Comparison of ENCODE assay signal across 1 cellular context in the genomic region with DNA sequence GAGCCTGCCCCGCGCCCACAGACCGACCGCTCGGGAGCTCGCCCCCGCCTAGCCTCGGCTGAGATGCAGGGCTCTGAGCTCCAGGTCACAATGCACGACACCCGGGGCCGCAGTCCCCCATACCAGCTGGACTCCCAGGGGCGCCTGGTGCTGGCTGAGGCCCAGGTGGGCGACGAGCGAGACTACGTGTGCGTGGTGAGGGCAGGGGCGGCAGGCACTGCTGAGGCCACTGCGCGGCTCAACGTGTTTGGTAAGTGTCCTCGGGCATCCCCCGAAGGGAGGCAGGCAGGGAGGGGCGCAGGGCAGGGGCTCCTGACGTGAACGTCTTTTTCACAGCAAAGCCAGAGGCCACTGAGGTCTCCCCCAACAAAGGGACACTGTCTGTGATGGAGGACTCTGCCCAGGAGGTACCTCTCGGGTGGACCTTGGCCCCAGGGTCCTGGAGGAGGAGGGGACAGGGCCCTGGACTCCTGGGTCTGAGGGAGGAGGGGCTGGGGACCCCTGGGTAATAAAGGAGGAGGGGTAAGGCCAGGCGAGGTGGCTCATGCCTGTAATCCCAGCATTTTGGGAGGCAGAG.
TF ChIP-seq lines count a peak whose summit lies in the region.

No MANE protein-coding gene starts in this region.

TF ChIP-seq in HepG2, 621 proteins besides CTCF, POLR2A, EP300 and RAD21 (continued from another document and continues in another):
- TF ChIP-seq, protein P1, sequence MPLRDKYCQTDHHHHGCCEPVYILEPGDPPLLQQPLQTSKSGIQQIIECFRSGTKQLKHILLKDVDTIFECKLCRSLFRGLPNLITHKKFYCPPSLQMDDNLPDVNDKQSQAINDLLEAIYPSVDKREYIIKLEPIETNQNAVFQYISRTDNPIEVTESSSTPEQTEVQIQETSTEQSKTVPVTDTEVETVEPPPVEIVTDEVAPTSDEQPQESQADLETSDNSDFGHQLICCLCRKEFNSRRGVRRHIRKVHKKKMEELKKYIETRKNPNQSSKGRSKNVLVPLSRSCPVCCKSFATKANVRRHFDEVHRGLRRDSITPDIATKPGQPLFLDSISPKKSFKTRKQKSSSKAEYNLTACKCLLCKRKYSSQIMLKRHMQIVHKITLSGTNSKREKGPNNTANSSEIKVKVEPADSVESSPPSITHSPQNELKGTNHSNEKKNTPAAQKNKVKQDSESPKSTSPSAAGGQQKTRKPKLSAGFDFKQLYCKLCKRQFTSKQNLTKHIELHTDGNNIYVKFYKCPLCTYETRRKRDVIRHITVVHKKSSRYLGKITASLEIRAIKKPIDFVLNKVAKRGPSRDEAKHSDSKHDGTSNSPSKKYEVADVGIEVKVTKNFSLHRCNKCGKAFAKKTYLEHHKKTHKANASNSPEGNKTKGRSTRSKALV (CRISPR knock-in tag; IDR thresholded peaks at IDR 0.05): no peak
- TF ChIP-seq ZNF446 (CRISPR knock-in tag; IDR thresholded peaks at IDR 0.05): no peak
- TF ChIP-seq, protein P2, sequence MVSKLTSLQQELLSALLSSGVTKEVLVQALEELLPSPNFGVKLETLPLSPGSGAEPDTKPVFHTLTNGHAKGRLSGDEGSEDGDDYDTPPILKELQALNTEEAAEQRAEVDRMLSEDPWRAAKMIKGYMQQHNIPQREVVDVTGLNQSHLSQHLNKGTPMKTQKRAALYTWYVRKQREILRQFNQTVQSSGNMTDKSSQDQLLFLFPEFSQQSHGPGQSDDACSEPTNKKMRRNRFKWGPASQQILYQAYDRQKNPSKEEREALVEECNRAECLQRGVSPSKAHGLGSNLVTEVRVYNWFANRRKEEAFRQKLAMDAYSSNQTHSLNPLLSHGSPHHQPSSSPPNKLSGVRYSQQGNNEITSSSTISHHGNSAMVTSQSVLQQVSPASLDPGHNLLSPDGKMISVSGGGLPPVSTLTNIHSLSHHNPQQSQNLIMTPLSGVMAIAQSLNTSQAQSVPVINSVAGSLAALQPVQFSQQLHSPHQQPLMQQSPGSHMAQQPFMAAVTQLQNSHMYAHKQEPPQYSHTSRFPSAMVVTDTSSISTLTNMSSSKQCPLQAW (CRISPR knock-in tag; IDR thresholded peaks at IDR 0.05): 0 out of 2 replicates have a peak, but pooled peaks have one; percentile 26
- TF ChIP-seq, protein P3, sequence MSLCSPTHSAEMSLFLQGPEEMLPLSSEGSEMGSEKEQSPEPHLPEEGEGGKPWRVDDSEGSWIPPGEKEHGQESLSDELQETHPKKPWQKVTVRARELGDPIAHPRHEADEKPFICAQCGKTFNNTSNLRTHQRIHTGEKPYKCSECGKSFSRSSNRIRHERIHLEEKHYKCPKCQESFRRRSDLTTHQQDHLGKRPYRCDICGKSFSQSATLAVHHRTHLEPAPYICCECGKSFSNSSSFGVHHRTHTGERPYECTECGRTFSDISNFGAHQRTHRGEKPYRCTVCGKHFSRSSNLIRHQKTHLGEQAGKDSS (CRISPR knock-in tag; IDR thresholded peaks at IDR 0.05; ENCODE audit: borderline replicate concordance, low read depth): no peak
- TF ChIP-seq, protein P4, sequence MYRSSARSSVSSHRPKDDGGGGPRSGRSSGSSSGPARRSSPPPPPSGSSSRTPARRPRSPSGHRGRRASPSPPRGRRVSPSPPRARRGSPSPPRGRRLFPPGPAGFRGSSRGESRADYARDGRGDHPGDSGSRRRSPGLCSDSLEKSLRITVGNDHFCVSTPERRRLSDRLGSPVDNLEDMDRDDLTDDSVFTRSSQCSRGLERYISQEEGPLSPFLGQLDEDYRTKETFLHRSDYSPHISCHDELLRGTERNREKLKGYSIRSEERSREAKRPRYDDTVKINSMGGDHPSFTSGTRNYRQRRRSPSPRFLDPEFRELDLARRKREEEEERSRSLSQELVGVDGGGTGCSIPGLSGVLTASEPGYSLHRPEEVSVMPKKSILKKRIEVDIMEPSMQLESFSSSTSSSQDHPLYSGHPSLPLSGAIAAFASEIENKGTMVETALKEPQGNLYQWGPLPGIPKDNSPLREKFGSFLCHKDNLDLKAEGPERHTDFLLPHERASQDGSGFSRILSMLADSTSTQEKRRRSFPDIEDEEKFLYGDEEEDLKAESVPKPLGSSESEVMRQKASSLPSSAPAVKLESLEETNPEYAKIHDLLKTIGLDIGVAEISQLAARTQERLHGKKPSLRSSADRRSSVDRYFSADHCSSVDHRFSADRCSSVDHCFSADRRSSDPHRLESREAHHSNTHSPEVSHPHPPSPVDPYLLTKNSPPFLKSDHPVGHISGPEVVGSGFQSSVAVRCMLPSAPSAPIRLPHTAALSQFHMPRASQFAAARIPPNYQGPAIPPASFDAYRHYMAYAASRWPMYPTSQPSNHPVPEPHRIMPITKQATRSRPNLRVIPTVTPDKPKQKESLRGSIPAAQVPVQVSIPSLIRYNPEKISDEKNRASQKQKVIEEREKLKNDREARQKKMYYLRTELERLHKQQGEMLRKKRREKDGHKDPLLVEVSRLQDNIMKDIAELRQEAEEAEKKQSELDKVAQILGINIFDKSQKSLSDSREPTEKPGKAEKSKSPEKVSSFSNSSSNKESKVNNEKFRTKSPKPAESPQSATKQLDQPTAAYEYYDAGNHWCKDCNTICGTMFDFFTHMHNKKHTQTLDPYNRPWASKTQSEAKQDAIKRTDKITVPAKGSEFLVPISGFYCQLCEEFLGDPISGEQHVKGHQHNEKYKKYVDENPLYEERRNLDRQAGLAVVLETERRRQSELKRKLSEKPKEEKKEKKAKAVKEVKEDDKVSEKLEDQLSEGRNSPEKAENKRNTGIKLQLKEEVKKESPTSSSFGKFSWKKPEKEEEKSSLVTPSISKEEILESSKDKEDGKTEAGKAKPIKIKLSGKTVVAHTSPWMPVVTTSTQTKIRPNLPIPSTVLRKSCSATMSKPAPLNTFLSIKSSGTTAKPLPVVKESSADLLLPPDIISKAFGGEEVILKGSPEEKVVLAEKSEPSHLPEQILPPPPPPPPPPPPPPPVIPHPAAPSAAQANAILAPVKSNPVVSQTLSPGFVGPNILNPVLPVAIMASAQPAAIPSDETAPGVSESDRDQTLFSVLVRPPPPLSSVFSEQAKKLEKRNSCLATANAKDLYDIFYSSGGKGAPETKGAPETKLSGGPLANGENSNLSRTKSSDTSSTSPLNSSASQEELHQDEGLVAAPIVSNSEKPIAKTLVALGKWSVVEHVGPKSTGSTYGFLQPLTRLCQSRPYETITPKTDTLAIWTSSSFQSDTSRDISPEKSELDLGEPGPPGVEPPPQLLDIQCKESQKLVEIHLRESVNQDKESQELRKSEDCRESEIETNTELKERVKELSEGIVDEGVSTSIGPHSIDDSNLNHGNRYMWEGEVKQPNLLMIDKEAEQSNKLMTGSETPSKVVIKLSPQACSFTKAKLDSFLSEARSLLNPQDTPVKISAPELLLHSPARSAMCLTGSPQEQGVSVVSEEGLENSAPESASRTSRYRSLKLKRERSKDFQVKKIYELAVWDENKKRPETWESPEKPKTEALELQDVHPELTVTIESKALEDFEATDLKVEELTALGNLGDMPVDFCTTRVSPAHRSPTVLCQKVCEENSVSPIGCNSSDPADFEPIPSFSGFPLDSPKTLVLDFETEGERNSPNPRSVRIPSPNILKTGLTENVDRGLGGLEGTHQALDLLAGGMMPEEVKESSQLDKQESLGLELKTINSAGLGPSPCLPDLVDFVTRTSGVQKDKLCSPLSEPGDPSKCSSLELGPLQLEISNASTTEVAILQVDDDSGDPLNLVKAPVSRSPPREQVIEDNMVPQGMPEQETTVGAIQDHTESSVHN (CRISPR knock-in tag; IDR thresholded peaks at IDR 0.05): no peak
- TF ChIP-seq SYNCRIP (IDR thresholded peaks at IDR 0.05; ENCODE audit: insufficient read depth, low read depth, low read length): no peak
- TF ChIP-seq ZNF430 (CRISPR knock-in tag; IDR thresholded peaks at IDR 0.05): no peak
- TF ChIP-seq, protein P5, sequence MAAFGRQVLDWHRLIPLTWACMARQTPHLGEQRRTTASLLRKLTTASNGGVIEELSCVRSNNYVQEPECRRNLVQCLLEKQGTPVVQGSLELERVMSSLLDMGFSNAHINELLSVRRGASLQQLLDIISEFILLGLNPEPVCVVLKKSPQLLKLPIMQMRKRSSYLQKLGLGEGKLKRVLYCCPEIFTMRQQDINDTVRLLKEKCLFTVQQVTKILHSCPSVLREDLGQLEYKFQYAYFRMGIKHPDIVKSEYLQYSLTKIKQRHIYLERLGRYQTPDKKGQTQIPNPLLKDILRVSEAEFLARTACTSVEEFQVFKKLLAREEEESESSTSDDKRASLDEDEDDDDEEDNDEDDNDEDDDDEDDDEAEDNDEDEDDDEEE (CRISPR knock-in tag; IDR thresholded peaks at IDR 0.05): no peak
- peak; percentile 90 for TF ChIP-seq NCOR1 (IDR thresholded peaks at IDR 0.05; ENCODE audit: borderline replicate concordance, low read length)
- no peak for TF ChIP-seq MEF2D (CRISPR knock-in tag; IDR thresholded peaks at IDR 0.05)
- no peak for TF ChIP-seq ZNF7 (CRISPR knock-in tag; IDR thresholded peaks at IDR 0.05)
- TF ChIP-seq ZNF354B (CRISPR knock-in tag; IDR thresholded peaks at IDR 0.05): no peak
- TF ChIP-seq ZNF563 (CRISPR knock-in tag; IDR thresholded peaks at IDR 0.05): no peak
- TF ChIP-seq MAFF (IDR thresholded peaks at IDR 0.05; ENCODE audit: low read depth, low read length): no peak
- TF ChIP-seq, protein P6, sequence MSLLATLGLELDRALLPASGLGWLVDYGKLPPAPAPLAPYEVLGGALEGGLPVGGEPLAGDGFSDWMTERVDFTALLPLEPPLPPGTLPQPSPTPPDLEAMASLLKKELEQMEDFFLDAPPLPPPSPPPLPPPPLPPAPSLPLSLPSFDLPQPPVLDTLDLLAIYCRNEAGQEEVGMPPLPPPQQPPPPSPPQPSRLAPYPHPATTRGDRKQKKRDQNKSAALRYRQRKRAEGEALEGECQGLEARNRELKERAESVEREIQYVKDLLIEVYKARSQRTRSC (CRISPR knock-in tag; IDR thresholded peaks at IDR 0.05; ENCODE audit: low read depth): no peak
- TF ChIP-seq ZNF577 (CRISPR knock-in tag; IDR thresholded peaks at IDR 0.05; ENCODE audit: borderline replicate concordance, low read depth): no peak
- TF ChIP-seq ZNF572 (CRISPR knock-in tag; IDR thresholded peaks at IDR 0.05): no peak
- no peak for TF ChIP-seq PPARG (CRISPR knock-in tag; conservative IDR thresholded peaks at IDR 0.05)
- TF ChIP-seq, protein P7, sequence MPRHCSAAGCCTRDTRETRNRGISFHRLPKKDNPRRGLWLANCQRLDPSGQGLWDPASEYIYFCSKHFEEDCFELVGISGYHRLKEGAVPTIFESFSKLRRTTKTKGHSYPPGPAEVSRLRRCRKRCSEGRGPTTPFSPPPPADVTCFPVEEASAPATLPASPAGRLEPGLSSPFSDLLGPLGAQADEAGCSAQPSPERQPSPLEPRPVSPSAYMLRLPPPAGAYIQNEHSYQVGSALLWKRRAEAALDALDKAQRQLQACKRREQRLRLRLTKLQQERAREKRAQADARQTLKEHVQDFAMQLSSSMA (CRISPR knock-in tag; IDR thresholded peaks at IDR 0.05): no peak
- no peak for TF ChIP-seq ZNF782 (CRISPR knock-in tag; IDR thresholded peaks at IDR 0.05; ENCODE audit: borderline replicate concordance)
- TF ChIP-seq KDM3A (CRISPR knock-in tag; IDR thresholded peaks at IDR 0.05; ENCODE audit: low read depth): no peak
- TF ChIP-seq U2AF1 (optimal IDR thresholded peaks at IDR 0.05; ENCODE audit: low read depth, low read length): no peak
- TF ChIP-seq CC2D1A (CRISPR knock-in tag; IDR thresholded peaks at IDR 0.05): no peak
- TF ChIP-seq ZNF143 (CRISPR knock-in tag; IDR thresholded peaks at IDR 0.05): peak; percentile 43; the same call in 1 of the 2 replicates
- TF ChIP-seq, protein P8, sequence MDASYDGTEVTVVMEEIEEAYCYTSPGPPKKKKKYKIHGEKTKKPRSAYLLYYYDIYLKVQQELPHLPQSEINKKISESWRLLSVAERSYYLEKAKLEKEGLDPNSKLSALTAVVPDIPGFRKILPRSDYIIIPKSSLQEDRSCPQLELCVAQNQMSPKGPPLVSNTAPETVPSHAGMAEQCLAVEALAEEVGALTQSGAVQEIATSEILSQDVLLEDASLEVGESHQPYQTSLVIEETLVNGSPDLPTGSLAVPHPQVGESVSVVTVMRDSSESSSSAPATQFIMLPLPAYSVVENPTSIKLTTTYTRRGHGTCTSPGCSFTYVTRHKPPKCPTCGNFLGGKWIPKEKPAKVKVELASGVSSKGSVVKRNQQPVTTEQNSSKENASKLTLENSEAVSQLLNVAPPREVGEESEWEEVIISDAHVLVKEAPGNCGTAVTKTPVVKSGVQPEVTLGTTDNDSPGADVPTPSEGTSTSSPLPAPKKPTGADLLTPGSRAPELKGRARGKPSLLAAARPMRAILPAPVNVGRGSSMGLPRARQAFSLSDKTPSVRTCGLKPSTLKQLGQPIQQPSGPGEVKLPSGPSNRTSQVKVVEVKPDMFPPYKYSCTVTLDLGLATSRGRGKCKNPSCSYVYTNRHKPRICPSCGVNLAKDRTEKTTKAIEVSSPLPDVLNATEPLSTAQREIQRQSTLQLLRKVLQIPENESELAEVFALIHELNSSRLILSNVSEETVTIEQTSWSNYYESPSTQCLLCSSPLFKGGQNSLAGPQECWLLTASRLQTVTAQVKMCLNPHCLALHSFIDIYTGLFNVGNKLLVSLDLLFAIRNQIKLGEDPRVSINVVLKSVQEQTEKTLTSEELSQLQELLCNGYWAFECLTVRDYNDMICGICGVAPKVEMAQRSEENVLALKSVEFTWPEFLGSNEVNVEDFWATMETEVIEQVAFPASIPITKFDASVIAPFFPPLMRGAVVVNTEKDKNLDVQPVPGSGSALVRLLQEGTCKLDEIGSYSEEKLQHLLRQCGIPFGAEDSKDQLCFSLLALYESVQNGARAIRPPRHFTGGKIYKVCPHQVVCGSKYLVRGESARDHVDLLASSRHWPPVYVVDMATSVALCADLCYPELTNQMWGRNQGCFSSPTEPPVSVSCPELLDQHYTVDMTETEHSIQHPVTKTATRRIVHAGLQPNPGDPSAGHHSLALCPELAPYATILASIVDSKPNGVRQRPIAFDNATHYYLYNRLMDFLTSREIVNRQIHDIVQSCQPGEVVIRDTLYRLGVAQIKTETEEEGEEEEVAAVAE (CRISPR knock-in tag; IDR thresholded peaks at IDR 0.05; ENCODE audit: borderline replicate concordance): no peak
- TF ChIP-seq HMG20B (CRISPR knock-in tag; conservative IDR thresholded peaks at IDR 0.05): no peak
- TF ChIP-seq RARA (CRISPR knock-in tag; IDR thresholded peaks at IDR 0.05): peak; percentile 66
- TF ChIP-seq NFKBIZ (CRISPR knock-in tag; IDR thresholded peaks at IDR 0.05): 0 out of 2 replicates have a peak, but pooled peaks have one; percentile 36
- TF ChIP-seq ATF1 (CRISPR knock-in tag; IDR thresholded peaks at IDR 0.05): no peak
- TF ChIP-seq DNMT3B (CRISPR knock-in tag; conservative IDR thresholded peaks at IDR 0.05): no peak
- TF ChIP-seq KLF6 (CRISPR knock-in tag; IDR thresholded peaks at IDR 0.05): no peak
- TF ChIP-seq, protein P9, sequence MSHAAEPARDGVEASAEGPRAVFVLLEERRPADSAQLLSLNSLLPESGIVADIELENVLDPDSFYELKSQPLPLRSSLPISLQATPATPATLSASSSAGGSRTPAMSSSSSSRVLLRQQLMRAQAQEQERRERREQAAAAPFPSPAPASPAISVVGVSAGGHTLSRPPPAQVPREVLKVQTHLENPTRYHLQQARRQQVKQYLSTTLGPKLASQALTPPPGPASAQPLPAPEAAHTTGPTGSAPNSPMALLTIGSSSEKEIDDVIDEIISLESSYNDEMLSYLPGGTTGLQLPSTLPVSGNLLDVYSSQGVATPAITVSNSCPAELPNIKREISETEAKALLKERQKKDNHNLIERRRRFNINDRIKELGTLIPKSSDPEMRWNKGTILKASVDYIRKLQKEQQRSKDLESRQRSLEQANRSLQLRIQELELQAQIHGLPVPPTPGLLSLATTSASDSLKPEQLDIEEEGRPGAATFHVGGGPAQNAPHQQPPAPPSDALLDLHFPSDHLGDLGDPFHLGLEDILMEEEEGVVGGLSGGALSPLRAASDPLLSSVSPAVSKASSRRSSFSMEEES (CRISPR knock-in tag; IDR thresholded peaks at IDR 0.05): no peak
- no peak for TF ChIP-seq PRPF4 (IDR thresholded peaks at IDR 0.05; ENCODE audit: low read depth, low read length, poor library complexity, severe bottlenecking)
- no peak for TF ChIP-seq ZNF383 (CRISPR knock-in tag; IDR thresholded peaks at IDR 0.05; ENCODE audit: borderline replicate concordance)
